In genomic region chr4:120835342-120835741, GRCh38 we compare ENCODE assay signal across 20 cellular contexts.
DNase-seq lines count a peak whose midpoint lies in the region; ATAC-seq lines count a peak whose summit lies in the region.
"Had no signal": no experiment of that assay in that cellular context is flagged by ENCODE, and none has a peak within 500 bp of the region (broad histone marks: within the 10 kb centered on the region; RNA-seq: fewer than 3 reads in every experiment).

No MANE protein-coding gene starts in this region.

- no peaks in the 10 kb centered on the region for H3K36me3 Mint-ChIP-seq in activated CD4-positive, alpha-beta T cell treated with anti-CD3 and anti-CD28 coated beads for 36 hours (ENCODE audit: low read depth)
- H3K36me3 Mint-ChIP-seq in activated T-cell treated with anti-CD3 and anti-CD28 coated beads, Interleukin-2, amount 50 U/mL, for 4 hours (ENCODE audit: insufficient read depth) = no peaks in the 10 kb centered on the region
- H3K36me3 Mint-ChIP-seq in activated T-cell treated with anti-CD3 and anti-CD28 coated beads, Interleukin-2, amount 50 U/mL, for 24 hours (ENCODE audit: low read depth) = no peaks in the 10 kb centered on the region
- no peaks in the 10 kb centered on the region for H3K36me3 Mint-ChIP-seq in activated T-helper 17 cell treated with anti-CD3 and anti-CD28 coated beads, Interleukin-2, amount 50 U/mL, for 72 hours (ENCODE audit: low read depth)
- H3K36me3 Mint-ChIP-seq: CD8-positive, alpha-beta T cell had no signal

- DNase-seq in activated CD4-positive, alpha-beta T cell treated with anti-CD3 and anti-CD28 coated beads for 36 hours = no peak
- DNase-seq in activated CD4-positive, alpha-beta T cell treated with anti-CD3 and anti-CD28 coated beads, Interleukin-2, amount 50 U/mL, for 4 hours = no peak
- no peak for DNase-seq in activated T-cell treated with anti-CD3 and anti-CD28 coated beads, Interleukin-2, amount 50 U/mL, for 4 hours
- no peak for DNase-seq in activated T-cell treated with anti-CD3 and anti-CD28 coated beads, Interleukin-2, amount 50 U/mL, for 24 hours
- DNase-seq in kidney tubule cell (ENCODE audit: low spot score) (peak; percentile 1), left colon (no peak)
- DNase-seq in stimulated activated CD4-positive, alpha-beta T cell treated with anti-CD3 and anti-CD28 coated beads, Interleukin-4, amount 100 ng/mL, for 24 hours = no peak
- DNase-seq: AML-193; Caco-2; Calu3; CD4-positive, alpha-beta T cell; CD8-positive, alpha-beta T cell; DMS79; DND-41; EL; GDM1 had no signal

- H3K27me3 Mint-ChIP-seq in activated CD4-positive, alpha-beta T cell treated with anti-CD3 and anti-CD28 coated beads for 36 hours = peaks cover 2% of the 10 kb centered on the region
- H3K27me3 Mint-ChIP-seq in activated T-cell treated with anti-CD3 and anti-CD28 coated beads, Interleukin-2, amount 50 U/mL, for 4 hours (ENCODE audit: low read depth) = no peaks in the 10 kb centered on the region
- H3K27me3 Mint-ChIP-seq in activated T-cell treated with anti-CD3 and anti-CD28 coated beads, Interleukin-2, amount 50 U/mL, for 24 hours = peaks cover 2% of the 10 kb centered on the region
- no peaks in the 10 kb centered on the region for H3K27me3 Mint-ChIP-seq in activated T-helper 17 cell treated with anti-CD3 and anti-CD28 coated beads, Interleukin-2, amount 50 U/mL, for 72 hours
- H3K27me3 Mint-ChIP-seq: B cell; CD4-positive, alpha-beta T cell had no signal

- CTCF ChIA-PET in activated CD4-positive, alpha-beta T cell treated with anti-CD3 and anti-CD28 coated beads for 36 hours (lab: Charles Lee) = interaction anchor here (1.6 kb wide), 1 partner anchor 9 kb away, joined by 3 read pairs; no protein-coding TSS in a partner anchor

- H3K9me3 Mint-ChIP-seq in activated CD4-positive, alpha-beta T cell treated with anti-CD3 and anti-CD28 coated beads for 36 hours (ENCODE audit: low read depth) = peaks cover 6% of the 10 kb centered on the region
- peaks cover 11% of the 10 kb centered on the region for H3K9me3 Mint-ChIP-seq in activated T-cell treated with anti-CD3 and anti-CD28 coated beads, Interleukin-2, amount 50 U/mL, for 4 hours
- H3K9me3 Mint-ChIP-seq in activated T-cell treated with anti-CD3 and anti-CD28 coated beads, Interleukin-2, amount 50 U/mL, for 24 hours = peaks cover 13% of the 10 kb centered on the region
- no peaks in the 10 kb centered on the region for H3K9me3 Mint-ChIP-seq in activated T-helper 17 cell treated with anti-CD3 and anti-CD28 coated beads, Interleukin-2, amount 50 U/mL, for 72 hours

- POLR2A ChIA-PET in activated CD4-positive, alpha-beta T cell treated with anti-CD3 and anti-CD28 coated beads for 36 hours (lab: Charles Lee) = no interaction called here

- H3K27ac Mint-ChIP-seq in activated CD4-positive, alpha-beta T cell treated with anti-CD3 and anti-CD28 coated beads for 36 hours = no peak overlapping the region
- H3K27ac Mint-ChIP-seq in activated T-cell treated with anti-CD3 and anti-CD28 coated beads, Interleukin-2, amount 50 U/mL, for 24 hours = no peak overlapping the region
- no peak overlapping the region for H3K27ac Mint-ChIP-seq in activated T-helper 17 cell treated with anti-CD3 and anti-CD28 coated beads, Interleukin-2, amount 50 U/mL, for 72 hours
- H3K27ac Mint-ChIP-seq: B cell; CD4-positive, alpha-beta T cell; CD8-positive, alpha-beta T cell had no signal

- intact Hi-C loops in activated CD4-positive, alpha-beta T cell treated with anti-CD3 and anti-CD28 coated beads for 36 hours (cut with DNase I, micrococcal nuclease) = no loop called here
- intact Hi-C loops in left colon (cut with DNase I, micrococcal nuclease) = no loop called here

- peaks cover 2% of the 10 kb centered on the region for H3K4me1 Mint-ChIP-seq in activated CD4-positive, alpha-beta T cell treated with anti-CD3 and anti-CD28 coated beads for 36 hours
- H3K4me1 Mint-ChIP-seq in activated T-cell treated with anti-CD3 and anti-CD28 coated beads, Interleukin-2, amount 50 U/mL, for 4 hours (ENCODE audit: low read depth) = no peaks in the 10 kb centered on the region
- H3K4me1 Mint-ChIP-seq in activated T-cell treated with anti-CD3 and anti-CD28 coated beads, Interleukin-2, amount 50 U/mL, for 24 hours (ENCODE audit: low read depth) = peaks cover 4% of the 10 kb centered on the region
- H3K4me1 Mint-ChIP-seq in activated T-helper 17 cell treated with anti-CD3 and anti-CD28 coated beads, Interleukin-2, amount 50 U/mL, for 72 hours = peaks cover 5% of the 10 kb centered on the region
- H3K4me1 Mint-ChIP-seq: B cell had no signal

- no peak overlapping the region for H3K4me3 Mint-ChIP-seq in activated CD4-positive, alpha-beta T cell treated with anti-CD3 and anti-CD28 coated beads for 36 hours
- no peak overlapping the region for H3K4me3 Mint-ChIP-seq in activated T-cell treated with anti-CD3 and anti-CD28 coated beads, Interleukin-2, amount 50 U/mL, for 4 hours
- no peak overlapping the region for H3K4me3 Mint-ChIP-seq in activated T-cell treated with anti-CD3 and anti-CD28 coated beads, Interleukin-2, amount 50 U/mL, for 24 hours
- peak overlapping the region; percentile 12 for H3K4me3 Mint-ChIP-seq in activated T-helper 17 cell treated with anti-CD3 and anti-CD28 coated beads, Interleukin-2, amount 50 U/mL, for 72 hours
- H3K4me3 Mint-ChIP-seq: B cell; CD4-positive, alpha-beta T cell; CD8-positive, alpha-beta T cell had no signal

- ATAC-seq in activated CD4-positive, alpha-beta T cell treated with anti-CD3 and anti-CD28 coated beads for 36 hours = peak; percentile 49
- peak; percentile 53 to 56 for ATAC-seq in activated T-cell treated with anti-CD3 and anti-CD28 coated beads, Interleukin-2, amount 50 U/mL, for 4 hours
- ATAC-seq in activated T-helper 17 cell treated with anti-CD3 and anti-CD28 coated beads, Interleukin-2, amount 50 U/mL, for 72 hours (replicated peaks) = peak; percentile 65
- ATAC-seq in left colon = no peak
- ATAC-seq: A549; CD8-positive, alpha-beta T cell; GM12878 had no signal
